ENCODE assay signal across 12 cellular contexts in the genomic region with DNA sequence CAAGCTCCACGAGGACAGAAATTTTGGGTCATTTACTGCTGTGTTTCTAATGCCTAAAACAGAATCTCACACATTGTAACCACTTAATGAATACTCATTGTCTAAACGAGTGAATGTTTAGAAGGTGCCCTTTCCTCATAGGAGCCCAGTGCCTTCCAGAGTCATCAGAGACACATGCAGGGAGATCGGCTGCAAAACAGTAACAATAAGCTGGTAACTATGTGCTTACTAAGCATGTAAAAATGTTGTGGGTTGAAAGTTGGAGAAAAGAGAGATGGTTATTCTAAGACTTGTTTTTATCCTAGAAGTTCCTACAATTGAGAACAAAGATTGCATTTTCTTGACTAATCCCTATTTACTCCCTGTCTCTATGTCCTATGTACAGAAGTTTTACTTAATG. TPM values are rescaled to one million over a fixed set of nuclear protein-coding genes. Genes with fewer than 3 reads are reported as not detected.
A peak's percentile ranks its signal among the peaks of the same experiment; 100 is the strongest.
DNase-seq lines count a peak whose midpoint lies in the region; TF ChIP-seq lines count a peak whose summit lies in the region.
"Had no signal": no experiment of that assay in that cellular context is flagged by ENCODE, and none has a peak within 500 bp of the region (broad histone marks: within the 10 kb centered on the region; RNA-seq: fewer than 3 reads in every experiment).

No MANE protein-coding gene starts in this region.

- no peak overlapping the region for H2BK120ac ChIP-seq in neuronal stem cell (ENCODE audit: low read depth, low read length)

- H3K27me3 Mint-ChIP-seq in MCF 10A (ENCODE audit: insufficient read depth, unreplicated experiment) = peaks cover 62% of the 10 kb centered on the region
- no peaks in the 10 kb centered on the region for H3K27me3 Mint-ChIP-seq in activated T-helper 2 cell treated with anti-CD3 and anti-CD28 coated beads, Interferon-gamma antibody, Interleukin-2, Interleukin-4, amounts not matched to agents 10 μg/mL and 5 μg/mL and 100 μg/mL, durations not matched to agents 14 hours and 24 hours and 36 hours (ENCODE audit: low read depth)

- H3K4me3 Mint-ChIP-seq in MCF 10A (ENCODE audit: unreplicated experiment) = no peak overlapping the region
- H3K4me3 Mint-ChIP-seq in activated T-helper 2 cell treated with anti-CD3 and anti-CD28 coated beads, Interferon-gamma antibody, Interleukin-2, Interleukin-4, amounts not matched to agents 10 μg/mL and 5 μg/mL and 100 μg/mL, durations not matched to agents 14 hours and 24 hours and 36 hours (ENCODE audit: low read depth) = peak overlapping the region; percentile 92
- H3K4me3 Mint-ChIP-seq: CD14-positive monocyte had no signal

- H4K8ac ChIP-seq in neuronal stem cell (ENCODE audit: low read depth, low read length) = no peak overlapping the region

- DNase-seq in MCF 10A (ENCODE audit: unreplicated experiment) (peak; percentile 3), breast epithelium (ENCODE audit: low spot score in 2 of 2) (no peak), foreskin melanocyte (peak; percentile 21), SK-N-SH (no peak), neuronal stem cell (ENCODE audit: low spot score) (no peak), NCI-H1105 treated with DMSO at 0.1 percent for 48 hours (lab: John Stamatoyannopoulos, UW) (no peak), A673 (ENCODE audit: low spot score) (no peak)
- no peak for DNase-seq in activated T-helper 2 cell treated with anti-CD3 and anti-CD28 coated beads, Interferon-gamma antibody, Interleukin-2, Interleukin-4, amounts not matched to agents 10 μg/mL and 5 μg/mL and 100 μg/mL, durations not matched to agents 14 hours and 24 hours and 36 hours (ENCODE audit: low spot score)

- H3K79me1 ChIP-seq in neuronal stem cell (ENCODE audit: low read depth, low read length) = no peaks in the 10 kb centered on the region

- intact Hi-C loops in MCF 10A (cut with micrococcal nuclease) (no loop called here), breast epithelium (cut with DNase I; ENCODE audit: low total_unique reads) (no loop called here), A673 (cut with micrococcal nuclease; ENCODE audit: unreplicated experiment) (no loop called here)
- intact Hi-C loops in activated T-helper 2 cell treated with anti-CD3 and anti-CD28 coated beads, Interferon-gamma antibody, Interleukin-2, Interleukin-4, amounts not matched to agents 10 μg/mL and 5 μg/mL and 100 μg/mL, durations not matched to agents 14 hours and 24 hours and 36 hours (cut with micrococcal nuclease) = loop anchor here (5.0 kb wide), 1 partner anchor 115 kb away; no protein-coding TSS in a partner anchor

- H2AK5ac ChIP-seq in neuronal stem cell (ENCODE audit: low read depth, low read length) = no peak overlapping the region

- POLR2A ChIA-PET in MCF 10A (lab: Yijun Ruan, JAX) (no interaction called here), SK-N-SH (lab: Yijun Ruan, JAX) (no interaction called here), A673 (lab: Charles Lee; ENCODE audit: low non-redundant PET) (no interaction called here)

- no peaks in the 10 kb centered on the region for H3K9me3 Mint-ChIP-seq in MCF 10A (ENCODE audit: unreplicated experiment)
- H3K9me3 Mint-ChIP-seq in activated T-helper 2 cell treated with anti-CD3 and anti-CD28 coated beads, Interferon-gamma antibody, Interleukin-2, Interleukin-4, amounts not matched to agents 10 μg/mL and 5 μg/mL and 100 μg/mL, durations not matched to agents 14 hours and 24 hours and 36 hours = no peaks in the 10 kb centered on the region
- H3K9me3 Mint-ChIP-seq: CD14-positive monocyte had no signal

- H3K4me3 ChIP-seq in breast epithelium (no peak overlapping the region), SK-N-SH (ENCODE audit: low read depth in 2 of 2, low read length in 1 of 2) (no peak overlapping the region), neuronal stem cell (ENCODE audit: low read length in 2 of 2) (no peak overlapping the region), A673 (ENCODE audit: low read depth, low read length, poor library complexity, severe bottlenecking) (no peak overlapping the region)
- H3K4me3 ChIP-seq: hepatocyte had no signal

- CTCF ChIA-PET in MCF 10A (lab: Yijun Ruan, JAX) (interaction anchor here (0.8 to 7.5 kb wide), 4 partner anchors 16 to 95 kb away, joined by 4 to 38 read pairs (median 6); no protein-coding TSS in a partner anchor), SK-N-SH (lab: Yijun Ruan, JAX) (interaction anchor here (2.2 kb wide), 1 partner anchor 17 kb away, joined by 5 read pairs; no protein-coding TSS in a partner anchor), A673 (lab: Charles Lee) (interaction anchor here (0.6 kb wide), 1 partner anchor 95 kb away, joined by 6 read pairs; no protein-coding TSS in a partner anchor)

- TF ChIP-seq CTCF in MCF 10A (IDR thresholded peaks at IDR 0.05; ENCODE audit: unreplicated experiment) (no peak), breast epithelium (IDR thresholded peaks at IDR 0.05) (no peak), SK-N-SH (IDR thresholded peaks at IDR 0.05) (no peak), A673 (conservative IDR thresholded peaks at IDR 0.05; ENCODE audit: low read depth, low read length) (no peak)

- TF ChIP-seq EP300 in SK-N-SH (IDR thresholded peaks at IDR 0.05; ENCODE audit: borderline replicate concordance in 1 of 2, low read depth in 1 of 2, low read length in 1 of 2) = no peak

- H2AFZ ChIP-seq in SK-N-SH (ENCODE audit: low read depth) (no peak overlapping the region), neuronal stem cell (ENCODE audit: low read length) (no peak overlapping the region)
- H2AFZ ChIP-seq: hepatocyte had no signal

- H2BK12ac ChIP-seq in neuronal stem cell (ENCODE audit: low read length) = no peak overlapping the region

- no peaks in the 10 kb centered on the region for H4K20me1 ChIP-seq in SK-N-SH (ENCODE audit: insufficient read depth)

- H3K4me2 ChIP-seq in SK-N-SH (no peak overlapping the region), neuronal stem cell (ENCODE audit: insufficient read depth, low read length, poor library complexity, severe bottlenecking) (no peak overlapping the region)
- H3K4me2 ChIP-seq: hepatocyte had no signal

- no peak overlapping the region for H3K14ac ChIP-seq in neuronal stem cell (ENCODE audit: low read length)

- H3K9me3 ChIP-seq in breast epithelium = no peaks in the 10 kb centered on the region
- H3K9me3 ChIP-seq in SK-N-SH = no peaks in the 10 kb centered on the region
- no peaks in the 10 kb centered on the region for H3K9me3 ChIP-seq in neuronal stem cell (replicated peaks in 1 of 2; ENCODE audit: control insufficient read depth in 2 of 2, insufficient read depth in 1 of 2, low read depth in 1 of 2, low read length in 2 of 2)
- H3K9me3 ChIP-seq in A673 (ENCODE audit: low read depth, low read length, poor library complexity, severe bottlenecking) = no peaks in the 10 kb centered on the region
- H3K9me3 ChIP-seq: neutrophil had no signal

- H3K36me3 ChIP-seq in breast epithelium (no peaks in the 10 kb centered on the region), SK-N-SH (replicated peaks in 1 of 2; ENCODE audit: control insufficient read depth in 1 of 2, insufficient read depth in 2 of 2, low read length in 1 of 2) (no peaks in the 10 kb centered on the region), neuronal stem cell (replicated peaks in 1 of 2; ENCODE audit: control insufficient read depth in 2 of 2, insufficient read depth in 2 of 2, low read length in 2 of 2) (no peaks in the 10 kb centered on the region), A673 (ENCODE audit: insufficient read depth, low read length, poor library complexity, severe bottlenecking) (no peaks in the 10 kb centered on the region)
- H3K36me3 ChIP-seq: neutrophil had no signal

- no peak overlapping the region for H3K27ac Mint-ChIP-seq in MCF 10A (ENCODE audit: low read depth, unreplicated experiment)
- H3K27ac Mint-ChIP-seq in activated T-helper 2 cell treated with anti-CD3 and anti-CD28 coated beads, Interferon-gamma antibody, Interleukin-2, Interleukin-4, amounts not matched to agents 10 μg/mL and 5 μg/mL and 100 μg/mL, durations not matched to agents 14 hours and 24 hours and 36 hours = peak overlapping the region; percentile 77
- H3K27ac Mint-ChIP-seq: CD14-positive monocyte had no signal

- BruUV-seq in MCF 10A (replicated peaks; lab: Mats Ljungman, UMichigan) (no TSS peak), A673 (replicated peaks; lab: Mats Ljungman, UMichigan) (no TSS peak)

- no peaks in the 10 kb centered on the region for H3K4me1 ChIP-seq in breast epithelium
- H3K4me1 ChIP-seq in SK-N-SH (ENCODE audit: control insufficient read depth in 1 of 2, insufficient read depth in 2 of 2, low read depth in 1 of 2, low read length in 1 of 2) = no peaks in the 10 kb centered on the region
- H3K4me1 ChIP-seq in neuronal stem cell (ENCODE audit: control insufficient read depth in 2 of 2, insufficient read depth in 1 of 2, low read depth in 1 of 2, low read length in 2 of 2) = peaks cover 0 to 2% of the 10 kb centered on the region in 2 donors
- no peaks in the 10 kb centered on the region for H3K4me1 ChIP-seq in A673 (ENCODE audit: insufficient read depth, low read length, poor library complexity, severe bottlenecking)

- 0% methylated on average over 3 of the region's 3 CpGs for WGBS in SK-N-SH (ENCODE audit: low lambda C conversion rate)
- no CpG with 5 or more reads among the region's 3 CpGs for WGBS in neuronal stem cell (ENCODE audit: extremely low coverage in 2 of 2, insufficient read length in 2 of 2, insufficient replicate concordance in 1 of 2), 2 donors

- no peak for TF ChIP-seq POLR2A in breast epithelium (IDR thresholded peaks at IDR 0.05)

- no peak overlapping the region for H3K4ac ChIP-seq in neuronal stem cell (ENCODE audit: low read length)

- no peak for TF ChIP-seq RAD21 in SK-N-SH (IDR thresholded peaks at IDR 0.05; ENCODE audit: low read length)

- H2BK15ac ChIP-seq in neuronal stem cell (ENCODE audit: low read length) = no peak overlapping the region

- H3K23ac ChIP-seq in neuronal stem cell (ENCODE audit: low read depth, low read length, poor library complexity) = no peak overlapping the region

- H3K27ac ChIP-seq in breast epithelium (no peak overlapping the region), SK-N-SH (ENCODE audit: low read depth in 2 of 2, low read length in 1 of 2) (no peak overlapping the region), neuronal stem cell (replicated peaks; ENCODE audit: low read length) (no peak overlapping the region), A673 (ENCODE audit: low read depth, low read length, poor library complexity, severe bottlenecking) (no peak overlapping the region)
- H3K27ac ChIP-seq: hepatocyte, neutrophil, VCaP had no signal

- H3K27me3 ChIP-seq in breast epithelium (no peaks in the 10 kb centered on the region), SK-N-SH (ENCODE audit: insufficient read depth) (peaks cover 9% of the 10 kb centered on the region; the same call in 1 of the 2 replicates), neuronal stem cell (ENCODE audit: control insufficient read depth in 3 of 3, insufficient read depth in 3 of 3, low read depth in 1 of 3, low read length in 3 of 3) (peaks cover 0 to 2% (median 0%) of the 10 kb centered on the region in 3 experiments), A673 (replicated peaks; ENCODE audit: insufficient read depth, low read depth, low read length, poor library complexity) (no peaks in the 10 kb centered on the region)
- H3K27me3 ChIP-seq: hepatocyte, neutrophil had no signal

- no peaks in the 10 kb centered on the region for H3K9me2 ChIP-seq in SK-N-SH

- no peaks in the 10 kb centered on the region for H3K79me2 ChIP-seq in SK-N-SH (ENCODE audit: insufficient read depth)
- H3K79me2 ChIP-seq: hepatocyte had no signal

- H3K9ac ChIP-seq in SK-N-SH (no peak overlapping the region), neuronal stem cell (ENCODE audit: low read depth, low read length, poor library complexity) (no peak overlapping the region)

- no peak overlapping the region for H3K18ac ChIP-seq in neuronal stem cell (ENCODE audit: low read length)

- no peak overlapping the region for H2BK5ac ChIP-seq in neuronal stem cell (ENCODE audit: low read length)

- no peaks in the 10 kb centered on the region for H3K36me3 Mint-ChIP-seq in MCF 10A (ENCODE audit: insufficient read depth, unreplicated experiment)
- H3K36me3 Mint-ChIP-seq in activated T-helper 2 cell treated with anti-CD3 and anti-CD28 coated beads, Interferon-gamma antibody, Interleukin-2, Interleukin-4, amounts not matched to agents 10 μg/mL and 5 μg/mL and 100 μg/mL, durations not matched to agents 14 hours and 24 hours and 36 hours (ENCODE audit: low read depth) = peaks cover 98% of the 10 kb centered on the region

- no peak overlapping the region for H4K91ac ChIP-seq in neuronal stem cell (ENCODE audit: low read depth, low read length, poor library complexity)

- H3K4me1 Mint-ChIP-seq in MCF 10A (ENCODE audit: insufficient read depth, unreplicated experiment) = no peaks in the 10 kb centered on the region
- peaks cover 79% of the 10 kb centered on the region for H3K4me1 Mint-ChIP-seq in activated T-helper 2 cell treated with anti-CD3 and anti-CD28 coated beads, Interferon-gamma antibody, Interleukin-2, Interleukin-4, amounts not matched to agents 10 μg/mL and 5 μg/mL and 100 μg/mL, durations not matched to agents 14 hours and 24 hours and 36 hours (ENCODE audit: low read depth)

- no peaks in the 10 kb centered on the region for H3F3A ChIP-seq in SK-N-SH (replicated peaks; ENCODE audit: insufficient read depth)

RNA-seq across cellular contexts. Expression of a gene that starts 7.4 kb away (rescaled TPM):
- total RNA-seq in MCF 10A (2022) (not detected in 2 replicates), breast epithelium (1 to 10 TPM; 1.3 to 6.2 (median 2.2) TPM), A673 (2021) (not detected in 2 replicates)
- total RNA-seq in activated T-helper 2 cell treated with anti-CD3 and anti-CD28 coated beads, Interferon-gamma antibody, Interleukin-2, Interleukin-4, amounts not matched to agents 10 μg/mL and 5 μg/mL and 100 μg/mL, durations not matched to agents 14 hours and 24 hours and 36 hours = 179 and 186 TPM in 2 replicates
- polyA plus RNA-seq in SK-N-SH (2012; rRNA removed) = not detected in 2 replicates
- polyA plus RNA-seq in SK-N-SH (2012; cell fraction: cytosol; rRNA removed) = not detected in 2 replicates
- not detected in 2 replicates for polyA plus RNA-seq in SK-N-SH (2012; cell fraction: nucleus; rRNA removed)
- polyA plus RNA-seq in neuronal stem cell (2013, experiment 1 of 2) = 0.03 TPM
- not detected for polyA plus RNA-seq in neuronal stem cell (2013, experiment 2 of 2)
- total RNA-seq: hepatocyte had no signal
- polyA plus RNA-seq: hepatocyte had no signal

RNA-seq across cellular contexts. Expression of a gene that starts 42.6 kb away (rescaled TPM):
- total RNA-seq in MCF 10A (2022) (not detected in 2 replicates), breast epithelium (not detected), A673 (2021) (not detected in 2 replicates)
- total RNA-seq in activated T-helper 2 cell treated with anti-CD3 and anti-CD28 coated beads, Interferon-gamma antibody, Interleukin-2, Interleukin-4, amounts not matched to agents 10 μg/mL and 5 μg/mL and 100 μg/mL, durations not matched to agents 14 hours and 24 hours and 36 hours = not detected in 2 replicates
- polyA plus RNA-seq in SK-N-SH (2012; rRNA removed) = not detected in 2 replicates
- polyA plus RNA-seq in SK-N-SH (2012; cell fraction: cytosol; rRNA removed) = not detected in 2 replicates
- not detected in 2 replicates for polyA plus RNA-seq in SK-N-SH (2012; cell fraction: nucleus; rRNA removed)
- polyA plus RNA-seq in neuronal stem cell (2013, experiment 1 of 2) = 0.10 TPM
- 0.11 TPM for polyA plus RNA-seq in neuronal stem cell (2013, experiment 2 of 2)
- total RNA-seq: hepatocyte had no signal
- polyA plus RNA-seq: CD14-positive monocyte, hepatocyte had no signal

Comparison
In these comparisons a context has a peak if more than half of its experiments do, and no peak if none do; other contexts are left out.
1. DNase-seq: peak in MCF 10A (single experiment) and foreskin melanocyte (single experiment); none in breast epithelium (0 of 2), activated T-helper 2 cell treated with anti-CD3 and anti-CD28 coated beads, Interferon-gamma antibody, Interleukin-2, Interleukin-4, amounts not matched to agents 10 μg/mL and 5 μg/mL and 100 μg/mL, durations not matched to agents 14 hours and 24 hours and 36 hours (single experiment), SK-N-SH (single experiment), neuronal stem cell (single experiment), NCI-H1105 treated with DMSO at 0.1 percent for 48 hours (single experiment) and A673 (single experiment).
2. RNA of a gene that starts 7.4 kb away (total RNA-seq): 179 to 186 TPM in activated T-helper 2 cell treated with anti-CD3 and anti-CD28 coated beads, Interferon-gamma antibody, Interleukin-2, Interleukin-4, amounts not matched to agents 10 μg/mL and 5 μg/mL and 100 μg/mL, durations not matched to agents 14 hours and 24 hours and 36 hours; 1.3 to 6.2 TPM in breast epithelium, not detected in MCF 10A and not detected in A673; every median in the first group is over 10 times any median in the second.